ENCODE assay signal across 11 cellular contexts in genomic region chr17:50514936-50515702, GRCh38. TPM values are rescaled to one million over a fixed set of nuclear protein-coding genes. Genes with fewer than 3 reads are reported as not detected.
DNase-seq lines count a peak whose midpoint lies in the region; TF ChIP-seq lines count a peak whose summit lies in the region.
"Had no signal": no experiment of that assay in that cellular context is flagged by ENCODE, and none has a peak within 500 bp of the region (broad histone marks: within the 10 kb centered on the region; RNA-seq: fewer than 3 reads in every experiment).

No MANE protein-coding gene starts in this region.

- H4K5ac ChIP-seq in H9 (ENCODE audit: insufficient read length, low read depth, low read length) = no peak overlapping the region

- WGBS in ovary, 3 donors = 8 to 13% (median 13%) methylated on average over 6 of the region's 6 CpGs
- no CpG with 5 or more reads among the region's 6 CpGs for WGBS in H9 (ENCODE audit: extremely low coverage, insufficient read length, low lambda C conversion rate)

- H3K79me1 ChIP-seq in H9 (ENCODE audit: insufficient read depth, low read depth, low read length, poor library complexity, severe bottlenecking) = no peaks in the 10 kb centered on the region

- no peak overlapping the region for H3K4me3 Mint-ChIP-seq in H9

- H3K4me3 ChIP-seq in ovary = no peak overlapping the region

- TF ChIP-seq POLR2A in ovary (IDR thresholded peaks at IDR 0.05) = no peak

- no peak overlapping the region for H4K8ac ChIP-seq in H9 (replicated peaks; ENCODE audit: insufficient read length, low read depth, low read length)

- H2BK20ac ChIP-seq in H9 (ENCODE audit: low read depth, low read length, poor library complexity, severe bottlenecking) = no peak overlapping the region

- no peak overlapping the region for H3K4ac ChIP-seq in H9 (ENCODE audit: low read depth, low read length)

- H3K4me2 ChIP-seq in H9 (ENCODE audit: insufficient read depth, insufficient read length, low read length) = no peak overlapping the region

- TF ChIP-seq EP300 in ovary (IDR thresholded peaks at IDR 0.05) = no peak

- H3K27ac ChIP-seq in ovary (peak overlapping the region in 1 of 2 donors; percentile 49), H9 (ENCODE audit: insufficient read length, low read depth, low read length) (no peak overlapping the region)
- H3K27ac ChIP-seq: neutrophil had no signal

- no peak overlapping the region for H2AK5ac ChIP-seq in H9 (ENCODE audit: insufficient read length, low read length)

- H3K18ac ChIP-seq in H9 (ENCODE audit: insufficient read length, low read depth, low read length) = no peak overlapping the region

- H2AFZ ChIP-seq in H9 (ENCODE audit: low read length) = no peak overlapping the region

- no peaks in the 10 kb centered on the region for H3K36me3 Mint-ChIP-seq in H9 (ENCODE audit: insufficient read depth in 1 of 3, low read depth in 3 of 3)

- H4K20me1 ChIP-seq in H9 (ENCODE audit: control insufficient read depth, insufficient read depth, insufficient read length) = no peaks in the 10 kb centered on the region

- no peak overlapping the region for H2BK5ac ChIP-seq in H9 (ENCODE audit: insufficient read length, low read length)

- no peaks in the 10 kb centered on the region for H3K79me2 ChIP-seq in H9 (ENCODE audit: insufficient read depth, low read length)

- H3K4me1 ChIP-seq in ovary (ENCODE audit: insufficient read depth) = peaks cover 33% of the 10 kb centered on the region
- no peaks in the 10 kb centered on the region for H3K4me1 ChIP-seq in H9 (ENCODE audit: insufficient read depth, low read length)

- H3K4me1 Mint-ChIP-seq in H9 = peaks cover 15 to 31% of the 10 kb centered on the region in 2 experiments

- no peaks in the 10 kb centered on the region for H3K36me3 ChIP-seq in ovary
- H3K36me3 ChIP-seq: neutrophil had no signal

- H3K56ac ChIP-seq in H9 (ENCODE audit: insufficient read length, low read depth, low read length) = no peak overlapping the region

- no peak overlapping the region for H2BK15ac ChIP-seq in H9 (ENCODE audit: low read depth, low read length)

- H4K91ac ChIP-seq in H9 (ENCODE audit: insufficient read length, low read depth, low read length) = no peak overlapping the region

- H3K27me3 ChIP-seq in ovary (no peaks in the 10 kb centered on the region), H9 (ENCODE audit: insufficient read depth, low read length) (no peaks in the 10 kb centered on the region)
- H3K27me3 ChIP-seq: neutrophil had no signal

- H3K14ac ChIP-seq in H9 (ENCODE audit: insufficient read depth, low read length) = no peak overlapping the region

- H3K23ac ChIP-seq in H9 (ENCODE audit: insufficient read length, low read depth, low read length) = no peak overlapping the region

- H3K23me2 ChIP-seq in H9 (ENCODE audit: insufficient read length, low read depth, low read length, poor library complexity, severe bottlenecking) = no peaks in the 10 kb centered on the region

- no peak overlapping the region for H2BK120ac ChIP-seq in H9 (ENCODE audit: low read depth, low read length, poor library complexity, severe bottlenecking)

- H3K9me3 Mint-ChIP-seq in H9 = no peaks in the 10 kb centered on the region

- intact Hi-C loops in ovary (cut with DNase I) = no loop called here

- H3T11ph ChIP-seq in H9 (ENCODE audit: low read length) = no peak overlapping the region

- DNase-seq in RPMI7951 (ENCODE audit: low read depth) = peak; percentile 13
- DNase-seq in fibroblast of gingiva (ENCODE audit: low read depth) = peak; percentile 92
- peak; percentile 55 to 78 (median 68) for DNase-seq in ovary
- DNase-seq in stimulated activated CD4-positive, alpha-beta T cell treated with anti-CD3 and anti-CD28 coated beads, Interleukin-2, amount 100 ng/mL, for 24 hours = no peak
- DNase-seq in H9 = no peak
- DNase-seq in activated CD8-positive, alpha-beta memory T cell treated with anti-CD3 and anti-CD28 coated beads, Interleukin-2, amount 50 U/mL, for 4 hours = no peak
- DNase-seq: caudate nucleus, DMS53, NCI-H2081 had no signal

- no peak overlapping the region for H2BK12ac ChIP-seq in H9 (ENCODE audit: insufficient read length, low read depth, low read length)

- peaks cover 12% of the 10 kb centered on the region for H3K27me3 Mint-ChIP-seq in H9 (ENCODE audit: low read depth)

- peak overlapping the region in 1 of 3 experiments; percentile 19; a peak in 1 of 7 replicates for H3K27ac Mint-ChIP-seq in H9

- H3K9ac ChIP-seq in H9 (ENCODE audit: extremely low read depth, insufficient read length, low read length) = no peak overlapping the region

- TF ChIP-seq CTCF in ovary (IDR thresholded peaks at IDR 0.05) (no peak), H9 (conservative IDR thresholded peaks at IDR 0.05) (no peak)

- H3K9me3 ChIP-seq in ovary = no peaks in the 10 kb centered on the region
- H3K9me3 ChIP-seq in H9 (ENCODE audit: control insufficient read depth, low read depth, low read length) = no peaks in the 10 kb centered on the region
- H3K9me3 ChIP-seq: neutrophil had no signal

RNA-seq across cellular contexts. Expression of gene MYCBPAP, which starts 6.9 kb away (rescaled TPM):
- total RNA-seq in RPMI7951 (2014; rRNA removed; shearing (Covaris generic)) = 0.29 TPM in 1 of 2 replicates, not detected in the other
- total RNA-seq in ovary = 1 to 10 TPM; 2.5 to 8.1 (median 4.5) TPM
- polyA plus RNA-seq in ovary = 1 to 10 TPM; 3.2 to 9.7 TPM
- 1.7 and 1.9 TPM in 2 replicates for total RNA-seq in H9 (2021)

RNA-seq across cellular contexts. Expression of gene EPN3, which starts 17.4 kb away (rescaled TPM):
- total RNA-seq in RPMI7951 (2014; rRNA removed; shearing (Covaris generic)) = not detected in 2 replicates
- total RNA-seq in ovary = 10 to 100 TPM in 6 of 7 donors, 1 to 10 TPM in 1; 8.8 to 33.4 (median 22.4) TPM
- polyA plus RNA-seq in ovary = 1 to 10 TPM; 6.2 to 7.3 TPM
- 1.9 and 2.2 TPM in 2 replicates for total RNA-seq in H9 (2021)
- total RNA-seq: SK-MEL-5 had no signal

RNA-seq across cellular contexts. Expression of gene SPATA20, which starts 31.9 kb away (rescaled TPM):
- 15.5 and 20.5 TPM in 2 replicates for total RNA-seq in RPMI7951 (2014; rRNA removed; shearing (Covaris generic))
- total RNA-seq in ovary = 10 to 100 TPM; 53.7 to 81.2 (median 62.6) TPM
- 10 to 100 TPM; 43.5 to 55.4 TPM for polyA plus RNA-seq in ovary
- total RNA-seq in H9 (2021) = 23.9 and 26.6 TPM in 2 replicates

RNA-seq across cellular contexts. Expression of gene RSAD1, which starts 36.5 kb away (rescaled TPM):
- 10.0 and 11.1 TPM in 2 replicates for total RNA-seq in RPMI7951 (2014; rRNA removed; shearing (Covaris generic))
- total RNA-seq in ovary = 10 to 100 TPM; 21.2 to 48.0 (median 40.5) TPM
- 10 to 100 TPM; 24.2 to 26.2 TPM for polyA plus RNA-seq in ovary
- 27.9 and 29.6 TPM in 2 replicates for total RNA-seq in H9 (2021)

RNA-seq across cellular contexts. Expression of gene CACNA1G, which starts 45.4 kb away (rescaled TPM):
- total RNA-seq in RPMI7951 (2014; rRNA removed; shearing (Covaris generic)) = under 0.01 and 0.12 TPM in 2 replicates
- 10 to 100 TPM in 3 of 7 donors, 1 to 10 TPM in 4; 1.9 to 39.1 (median 6.5) TPM for total RNA-seq in ovary
- 1 to 10 TPM; 1.0 to 1.2 TPM for polyA plus RNA-seq in ovary
- total RNA-seq in H9 (2021) = 1.5 and 1.7 TPM in 2 replicates
- total RNA-seq: SK-MEL-5 had no signal

Comparison
In these comparisons a context has a peak if more than half of its experiments do, and no peak if none do; other contexts are left out.
1. DNase-seq: peak in RPMI7951 (single experiment), fibroblast of gingiva (single experiment) and ovary (5 of 5); none in stimulated activated CD4-positive, alpha-beta T cell treated with anti-CD3 and anti-CD28 coated beads, Interleukin-2, amount 100 ng/mL, for 24 hours (0 of 2), H9 (single experiment) and activated CD8-positive, alpha-beta memory T cell treated with anti-CD3 and anti-CD28 coated beads, Interleukin-2, amount 50 U/mL, for 4 hours (single experiment).